Comparison of ENCODE assay signal across 1 cellular context in the genomic region with DNA sequence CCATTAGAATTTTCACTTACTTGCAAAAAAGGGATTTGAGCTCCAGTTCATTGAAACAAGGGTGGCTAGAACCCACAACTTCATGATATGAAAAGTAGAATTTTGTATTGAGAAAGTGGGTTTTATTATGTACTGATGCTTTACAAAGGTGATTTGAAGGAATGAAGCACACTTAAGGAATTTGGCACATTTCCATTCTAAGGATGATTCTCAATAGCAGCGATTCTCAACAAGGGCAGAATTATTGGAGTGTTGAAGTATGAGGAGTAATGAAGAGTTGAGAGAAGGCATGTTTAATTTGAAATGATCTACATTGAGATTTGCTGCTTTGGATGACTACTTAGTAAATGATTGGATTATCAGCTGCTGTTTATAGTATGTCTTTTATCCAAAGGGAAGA.
TF ChIP-seq lines count a peak whose summit lies in the region.

No MANE protein-coding gene starts in this region.

TF ChIP-seq in K562, 482 proteins besides CTCF, POLR2A, EP300 and RAD21 (continued from another document):
- TF ChIP-seq, protein P1, sequence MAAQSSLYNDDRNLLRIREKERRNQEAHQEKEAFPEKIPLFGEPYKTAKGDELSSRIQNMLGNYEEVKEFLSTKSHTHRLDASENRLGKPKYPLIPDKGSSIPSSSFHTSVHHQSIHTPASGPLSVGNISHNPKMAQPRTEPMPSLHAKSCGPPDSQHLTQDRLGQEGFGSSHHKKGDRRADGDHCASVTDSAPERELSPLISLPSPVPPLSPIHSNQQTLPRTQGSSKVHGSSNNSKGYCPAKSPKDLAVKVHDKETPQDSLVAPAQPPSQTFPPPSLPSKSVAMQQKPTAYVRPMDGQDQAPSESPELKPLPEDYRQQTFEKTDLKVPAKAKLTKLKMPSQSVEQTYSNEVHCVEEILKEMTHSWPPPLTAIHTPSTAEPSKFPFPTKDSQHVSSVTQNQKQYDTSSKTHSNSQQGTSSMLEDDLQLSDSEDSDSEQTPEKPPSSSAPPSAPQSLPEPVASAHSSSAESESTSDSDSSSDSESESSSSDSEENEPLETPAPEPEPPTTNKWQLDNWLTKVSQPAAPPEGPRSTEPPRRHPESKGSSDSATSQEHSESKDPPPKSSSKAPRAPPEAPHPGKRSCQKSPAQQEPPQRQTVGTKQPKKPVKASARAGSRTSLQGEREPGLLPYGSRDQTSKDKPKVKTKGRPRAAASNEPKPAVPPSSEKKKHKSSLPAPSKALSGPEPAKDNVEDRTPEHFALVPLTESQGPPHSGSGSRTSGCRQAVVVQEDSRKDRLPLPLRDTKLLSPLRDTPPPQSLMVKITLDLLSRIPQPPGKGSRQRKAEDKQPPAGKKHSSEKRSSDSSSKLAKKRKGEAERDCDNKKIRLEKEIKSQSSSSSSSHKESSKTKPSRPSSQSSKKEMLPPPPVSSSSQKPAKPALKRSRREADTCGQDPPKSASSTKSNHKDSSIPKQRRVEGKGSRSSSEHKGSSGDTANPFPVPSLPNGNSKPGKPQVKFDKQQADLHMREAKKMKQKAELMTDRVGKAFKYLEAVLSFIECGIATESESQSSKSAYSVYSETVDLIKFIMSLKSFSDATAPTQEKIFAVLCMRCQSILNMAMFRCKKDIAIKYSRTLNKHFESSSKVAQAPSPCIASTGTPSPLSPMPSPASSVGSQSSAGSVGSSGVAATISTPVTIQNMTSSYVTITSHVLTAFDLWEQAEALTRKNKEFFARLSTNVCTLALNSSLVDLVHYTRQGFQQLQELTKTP (IDR thresholded peaks at IDR 0.05; ENCODE audit: low read depth in 1 of 2, partially characterized antibody in 2 of 2), result no peak
- TF ChIP-seq CBFA2T3 (IDR thresholded peaks at IDR 0.05), result peak; percentile 41; the same call in 1 of the 2 replicates
- no peak for TF ChIP-seq TCF7L2 (IDR thresholded peaks at IDR 0.05; ENCODE audit: low read depth, low read length)
- TF ChIP-seq PHB2 (IDR thresholded peaks at IDR 0.05; ENCODE audit: low read depth), result no peak
- TF ChIP-seq, protein P2, sequence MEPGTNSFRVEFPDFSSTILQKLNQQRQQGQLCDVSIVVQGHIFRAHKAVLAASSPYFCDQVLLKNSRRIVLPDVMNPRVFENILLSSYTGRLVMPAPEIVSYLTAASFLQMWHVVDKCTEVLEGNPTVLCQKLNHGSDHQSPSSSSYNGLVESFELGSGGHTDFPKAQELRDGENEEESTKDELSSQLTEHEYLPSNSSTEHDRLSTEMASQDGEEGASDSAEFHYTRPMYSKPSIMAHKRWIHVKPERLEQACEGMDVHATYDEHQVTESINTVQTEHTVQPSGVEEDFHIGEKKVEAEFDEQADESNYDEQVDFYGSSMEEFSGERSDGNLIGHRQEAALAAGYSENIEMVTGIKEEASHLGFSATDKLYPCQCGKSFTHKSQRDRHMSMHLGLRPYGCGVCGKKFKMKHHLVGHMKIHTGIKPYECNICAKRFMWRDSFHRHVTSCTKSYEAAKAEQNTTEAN (CRISPR knock-in tag; IDR thresholded peaks at IDR 0.05), result no peak
- peak; percentile 16 for TF ChIP-seq TAF9B (IDR thresholded peaks at IDR 0.05; ENCODE audit: partially characterized antibody)
- TF ChIP-seq ZNF121 (CRISPR knock-in tag; conservative IDR thresholded peaks at IDR 0.05), result no peak
- TF ChIP-seq RBFOX2 (IDR thresholded peaks at IDR 0.05; ENCODE audit: low read depth, low read length), result no peak
- no peak for TF ChIP-seq MECOM (CRISPR knock-in tag; IDR thresholded peaks at IDR 0.05)
- TF ChIP-seq, protein P3, sequence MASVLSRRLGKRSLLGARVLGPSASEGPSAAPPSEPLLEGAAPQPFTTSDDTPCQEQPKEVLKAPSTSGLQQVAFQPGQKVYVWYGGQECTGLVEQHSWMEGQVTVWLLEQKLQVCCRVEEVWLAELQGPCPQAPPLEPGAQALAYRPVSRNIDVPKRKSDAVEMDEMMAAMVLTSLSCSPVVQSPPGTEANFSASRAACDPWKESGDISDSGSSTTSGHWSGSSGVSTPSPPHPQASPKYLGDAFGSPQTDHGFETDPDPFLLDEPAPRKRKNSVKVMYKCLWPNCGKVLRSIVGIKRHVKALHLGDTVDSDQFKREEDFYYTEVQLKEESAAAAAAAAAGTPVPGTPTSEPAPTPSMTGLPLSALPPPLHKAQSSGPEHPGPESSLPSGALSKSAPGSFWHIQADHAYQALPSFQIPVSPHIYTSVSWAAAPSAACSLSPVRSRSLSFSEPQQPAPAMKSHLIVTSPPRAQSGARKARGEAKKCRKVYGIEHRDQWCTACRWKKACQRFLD (CRISPR knock-in tag; IDR thresholded peaks at IDR 0.05), result no peak
- 0 out of 2 replicates have a peak, but pooled peaks have one; percentile 14 for TF ChIP-seq C11orf30 (IDR thresholded peaks at IDR 0.05; ENCODE audit: low read depth)
- no peak for TF ChIP-seq HIVEP1 (CRISPR knock-in tag; IDR thresholded peaks at IDR 0.05)
- no peak for TF ChIP-seq ZNF695 (CRISPR knock-in tag; IDR thresholded peaks at IDR 0.05)
- TF ChIP-seq, protein P4, sequence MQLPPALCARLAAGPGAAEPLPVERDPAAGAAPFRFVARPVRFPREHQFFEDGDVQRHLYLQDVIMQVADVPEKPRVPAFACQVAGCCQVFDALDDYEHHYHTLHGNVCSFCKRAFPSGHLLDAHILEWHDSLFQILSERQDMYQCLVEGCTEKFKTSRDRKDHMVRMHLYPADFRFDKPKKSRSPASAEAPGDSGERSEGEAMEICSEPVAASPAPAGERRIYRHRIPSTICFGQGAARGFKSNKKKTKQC (CRISPR knock-in tag; IDR thresholded peaks at IDR 0.05), result no peak
- no peak for TF ChIP-seq ZNF274 (IDR thresholded peaks at IDR 0.05; ENCODE audit: borderline replicate concordance, low read depth, low read length)
- no peak for TF ChIP-seq ZNF561 (CRISPR knock-in tag; conservative IDR thresholded peaks at IDR 0.05)
- no peak for TF ChIP-seq CHD2 (IDR thresholded peaks at IDR 0.05; ENCODE audit: low read depth, low read length)
- TF ChIP-seq NFIC (IDR thresholded peaks at IDR 0.05), result peak; percentile 23
